Comparison of ENCODE assay signal across 23 cellular contexts in genomic region chr4:75634281-75634680, GRCh38.
"Had no signal": no experiment of that assay in that cellular context is flagged by ENCODE, and none has a peak within 500 bp of the region (broad histone marks: within the 10 kb centered on the region; RNA-seq: fewer than 3 reads in every experiment).

No MANE protein-coding gene starts in this region.

- H3K27ac ChIP-seq: coronary artery, dorsolateral prefrontal cortex, gastroesophageal sphincter, parathyroid adenoma, right atrium auricular region, testis, transverse colon, WERI-Rb-1 had no signal

- H2AFZ ChIP-seq: parathyroid adenoma had no signal

- H3K4me3 ChIP-seq: coronary artery, dorsolateral prefrontal cortex, gastroesophageal sphincter, right atrium auricular region, testis, transverse colon had no signal

- H3K36me3 ChIP-seq: gastroesophageal sphincter, right atrium auricular region, transverse colon, WERI-Rb-1 had no signal

- H3K4me1 ChIP-seq: parathyroid adenoma, testis had no signal

- H3K9ac ChIP-seq: parathyroid adenoma had no signal

- H3K27me3 ChIP-seq: dorsolateral prefrontal cortex, gastroesophageal sphincter, right atrium auricular region, testis, transverse colon had no signal

- DNase-seq: activated CD4-positive, alpha-beta T cell treated with anti-CD3 and anti-CD28 coated beads for 48 hours; activated CD4-positive, alpha-beta T cell treated with anti-CD3 and anti-CD28 coated beads, Interleukin-2, amount 50 U/mL, for 48 hours; activated CD8-positive, alpha-beta memory T cell treated with anti-CD3 and anti-CD28 coated beads for 24 hours; activated gamma-delta T cell; activated naive CD8-positive, alpha-beta T cell treated with anti-CD3 and anti-CD28 coated beads, Interleukin-2, amount 50 U/mL, for 24 hours; amygdala; dorsolateral prefrontal cortex; effector memory CD4-positive, alpha-beta T cell; head of caudate nucleus; hippocampal formation; left colon; midbrain; naive thymus-derived CD8-positive, alpha-beta T cell; nucleus accumbens; stimulated activated CD4-positive, alpha-beta T cell treated with anti-CD3 and anti-CD28 coated beads, Interleukin-2, amount 100 ng/mL, for 48 hours; stimulated activated naive CD8-positive, alpha-beta T cell treated with anti-CD3 and anti-CD28 coated beads, Interleukin-15, Interleukin-2, amounts not matched to agents 100 U/mL and 50 U/mL, for 24 hours; testis; transverse colon; WERI-Rb-1 had no signal

- H3K9me3 ChIP-seq: gastroesophageal sphincter, right atrium auricular region, testis, transverse colon had no signal
